ENCODE assay signal across 10 cellular contexts in the genomic region with DNA sequence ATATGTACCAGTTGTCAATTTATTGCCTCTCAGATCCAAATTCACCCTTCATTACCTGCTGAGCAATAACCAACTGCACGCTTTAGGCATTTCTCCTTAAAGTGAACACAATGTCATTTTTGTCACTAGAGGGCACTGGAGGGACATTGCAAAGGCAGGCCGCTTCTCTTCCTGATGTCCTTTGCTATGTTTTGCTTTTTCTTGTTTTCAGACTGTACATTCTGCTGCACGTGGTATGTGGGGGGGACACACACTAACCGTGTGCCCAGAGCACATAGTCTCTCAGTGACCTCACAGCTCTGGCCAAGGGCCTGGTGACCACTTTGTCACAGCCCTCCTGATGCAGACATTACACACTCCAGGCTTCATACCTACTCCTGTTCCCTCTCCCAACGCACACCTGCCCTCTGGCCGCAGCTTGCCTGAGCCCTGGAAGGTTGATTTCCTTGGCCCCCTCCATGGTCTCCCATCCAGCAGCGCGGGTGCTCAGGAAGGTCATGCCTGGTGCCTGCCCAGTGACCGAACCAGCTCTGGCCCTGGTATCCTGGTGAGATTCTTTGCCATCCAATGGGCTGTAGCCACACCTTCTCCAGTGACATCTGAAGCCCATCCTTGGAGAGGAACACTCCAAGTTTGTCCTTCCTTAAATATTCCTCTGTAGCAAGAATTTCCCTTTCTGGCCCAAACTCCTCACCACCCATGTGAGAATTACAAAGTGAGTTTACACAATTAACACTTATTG. TPM values are rescaled to one million over a fixed set of nuclear protein-coding genes. Genes with fewer than 3 reads are reported as not detected.
DNase-seq lines count a peak whose midpoint lies in the region; ATAC-seq lines count a peak whose summit lies in the region.
"Had no signal": no experiment of that assay in that cellular context is flagged by ENCODE, and none has a peak within 500 bp of the region (broad histone marks: within the 10 kb centered on the region; RNA-seq: fewer than 3 reads in every experiment).

No MANE protein-coding gene starts in this region.

- peaks cover 22% of the 10 kb centered on the region for H3K27me3 Mint-ChIP-seq in activated CD8-positive, alpha-beta T cell treated with anti-CD3 and anti-CD28 coated beads, Interleukin-2, amount 10 ng/mL, durations not matched to agents 7 days and 5 days (ENCODE audit: low read depth)

- peak; percentile 44 for ATAC-seq in activated CD8-positive, alpha-beta T cell treated with anti-CD3 and anti-CD28 coated beads, Interleukin-2, amount 10 ng/mL, durations not matched to agents 7 days and 5 days
- no peak for ATAC-seq in stimulated activated effector memory CD8-positive, alpha-beta T cell treated with anti-CD3 and anti-CD28 coated beads, Interleukin-12 subunit alpha, Interleukin-12 subunit beta, amount 100 ng/mL, for 72 hours

- H3K4me3 Mint-ChIP-seq in activated CD8-positive, alpha-beta T cell treated with anti-CD3 and anti-CD28 coated beads, Interleukin-2, amount 10 ng/mL, durations not matched to agents 7 days and 5 days, result no peak overlapping the region
- no peak overlapping the region for H3K4me3 Mint-ChIP-seq in stimulated activated effector memory CD8-positive, alpha-beta T cell treated with anti-CD3 and anti-CD28 coated beads, Interleukin-12 subunit alpha, Interleukin-12 subunit beta, amount 100 ng/mL, for 72 hours
- H3K4me3 Mint-ChIP-seq: B cell had no signal

- H3K36me3 Mint-ChIP-seq in activated CD8-positive, alpha-beta T cell treated with anti-CD3 and anti-CD28 coated beads, Interleukin-2, amount 10 ng/mL, durations not matched to agents 7 days and 5 days (ENCODE audit: low read depth), result no peaks in the 10 kb centered on the region
- no peaks in the 10 kb centered on the region for H3K36me3 Mint-ChIP-seq in stimulated activated effector memory CD8-positive, alpha-beta T cell treated with anti-CD3 and anti-CD28 coated beads, Interleukin-12 subunit alpha, Interleukin-12 subunit beta, amount 100 ng/mL, for 72 hours

- no peak overlapping the region for H3K27ac Mint-ChIP-seq in activated CD8-positive, alpha-beta T cell treated with anti-CD3 and anti-CD28 coated beads, Interleukin-2, amount 10 ng/mL, durations not matched to agents 7 days and 5 days
- no peak overlapping the region for H3K27ac Mint-ChIP-seq in stimulated activated effector memory CD8-positive, alpha-beta T cell treated with anti-CD3 and anti-CD28 coated beads, Interleukin-12 subunit alpha, Interleukin-12 subunit beta, amount 100 ng/mL, for 72 hours
- H3K27ac Mint-ChIP-seq: B cell had no signal

- H3K9me3 Mint-ChIP-seq in activated CD8-positive, alpha-beta T cell treated with anti-CD3 and anti-CD28 coated beads, Interleukin-2, amount 10 ng/mL, durations not matched to agents 7 days and 5 days (ENCODE audit: insufficient read depth), result no peaks in the 10 kb centered on the region
- H3K9me3 Mint-ChIP-seq in stimulated activated effector memory CD8-positive, alpha-beta T cell treated with anti-CD3 and anti-CD28 coated beads, Interleukin-12 subunit alpha, Interleukin-12 subunit beta, amount 100 ng/mL, for 72 hours, result peaks cover 4% of the 10 kb centered on the region

- no peaks in the 10 kb centered on the region for H3K4me1 Mint-ChIP-seq in activated CD8-positive, alpha-beta T cell treated with anti-CD3 and anti-CD28 coated beads, Interleukin-2, amount 10 ng/mL, durations not matched to agents 7 days and 5 days (ENCODE audit: low read depth)
- H3K4me1 Mint-ChIP-seq in stimulated activated effector memory CD8-positive, alpha-beta T cell treated with anti-CD3 and anti-CD28 coated beads, Interleukin-12 subunit alpha, Interleukin-12 subunit beta, amount 100 ng/mL, for 72 hours, result no peaks in the 10 kb centered on the region
- H3K4me1 Mint-ChIP-seq: B cell had no signal

- CTCF ChIA-PET in activated CD8-positive, alpha-beta T cell treated with anti-CD3 and anti-CD28 coated beads, Interleukin-2, amount 10 ng/mL, durations not matched to agents 7 days and 5 days (lab: Charles Lee), result interaction anchor here (0.7 to 1.8 kb wide), 8 partner anchors 8 to 276 kb away, joined by 3 to 5 read pairs (median 4); no protein-coding TSS in a partner anchor

- peak in 2 of 3 experiments; percentile 45 to 63 for DNase-seq in NCI-H1417 (lab: John Stamatoyannopoulos, UW)
- no peak for DNase-seq in NCI-H1417 treated with DMSO at 0.1 percent for 48 hours (lab: John Stamatoyannopoulos, UW)
- DNase-seq in NCI-H1694 (lab: John Stamatoyannopoulos, UW), result peak; percentile 62
- DNase-seq in activated CD8-positive, alpha-beta T cell treated with anti-CD3 and anti-CD28 coated beads, Interleukin-2, amount 10 ng/mL, durations not matched to agents 7 days and 5 days, result no peak
- peak; percentile 54 for DNase-seq in kidney tubule cell (ENCODE audit: low spot score)
- DNase-seq in activated CD4-positive, alpha-beta T cell treated with anti-CD3 and anti-CD28 coated beads, Interleukin-2, amount 50 U/mL, for 48 hours, result no peak
- DNase-seq in stimulated activated effector memory CD8-positive, alpha-beta T cell treated with anti-CD3 and anti-CD28 coated beads, Interleukin-12 subunit alpha, Interleukin-12 subunit beta, amount 100 ng/mL, for 72 hours (ENCODE audit: low spot score in 2 of 2), result no peak
- no peak for DNase-seq in GOT3 (lab: John Stamatoyannopoulos, UW)

- POLR2A ChIA-PET in activated CD8-positive, alpha-beta T cell treated with anti-CD3 and anti-CD28 coated beads, Interleukin-2, amount 10 ng/mL, durations not matched to agents 7 days and 5 days (lab: Charles Lee), result no interaction called here

RNA-seq across cellular contexts. Expression of a gene that starts 39.9 kb away (rescaled TPM):
- total RNA-seq in activated CD8-positive, alpha-beta T cell treated with anti-CD3 and anti-CD28 coated beads, Interleukin-2, amount 10 ng/mL, durations not matched to agents 7 days and 5 days, result not detected
- total RNA-seq: activated CD8-positive, alpha-beta memory T cell treated with anti-CD3 and anti-CD28 coated beads for 36 hours; B cell had no signal

Comparison
In these comparisons a context has a peak if more than half of its experiments do, and no peak if none do; other contexts are left out.
1. DNase-seq: peak in NCI-H1417 (2 of 3), NCI-H1694 (single experiment) and kidney tubule cell (single experiment); none in NCI-H1417 treated with DMSO at 0.1 percent for 48 hours (single experiment), activated CD8-positive, alpha-beta T cell treated with anti-CD3 and anti-CD28 coated beads, Interleukin-2, amount 10 ng/mL, durations not matched to agents 7 days and 5 days (single experiment), activated CD4-positive, alpha-beta T cell treated with anti-CD3 and anti-CD28 coated beads, Interleukin-2, amount 50 U/mL, for 48 hours (0 of 2), stimulated activated effector memory CD8-positive, alpha-beta T cell treated with anti-CD3 and anti-CD28 coated beads, Interleukin-12 subunit alpha, Interleukin-12 subunit beta, amount 100 ng/mL, for 72 hours (0 of 2) and GOT3 (single experiment).